In genomic region chr17:64507418-64507766, GRCh38 we compare ENCODE assay signal across 1 cellular context.
TF ChIP-seq lines count a peak whose summit lies in the region.

No MANE protein-coding gene starts in this region.

TF ChIP-seq in H1, 55 proteins besides CTCF, POLR2A, EP300 and RAD21:
- TF ChIP-seq RFX5 (IDR thresholded peaks at IDR 0.05; ENCODE audit: borderline replicate concordance, low read depth, low read length) (no peak), POU5F1 (IDR thresholded peaks at IDR 0.05; ENCODE audit: low read depth, low read length) (no peak), SIN3A (conservative IDR thresholded peaks at IDR 0.05 in 1 of 2, IDR thresholded peaks at IDR 0.05 in 1 of 2; ENCODE audit: low read depth in 1 of 2, low read length in 2 of 2) (peak; percentile 88 to 89; a peak in 1 of 4 replicates), SIRT6 (IDR thresholded peaks at IDR 0.05; ENCODE audit: low read length) (no peak), HDAC2 (IDR thresholded peaks at IDR 0.05; ENCODE audit: borderline replicate concordance in 1 of 2, low read depth in 2 of 2, low read length in 2 of 2) (0 out of 4 replicates have a peak, but pooled peaks of 1 of the 2 experiments have one; percentile 6)
TF ChIP-seq in H1: peak in this region for 2.
